7 cellular contexts compared by ENCODE assay signal in the genomic region with DNA sequence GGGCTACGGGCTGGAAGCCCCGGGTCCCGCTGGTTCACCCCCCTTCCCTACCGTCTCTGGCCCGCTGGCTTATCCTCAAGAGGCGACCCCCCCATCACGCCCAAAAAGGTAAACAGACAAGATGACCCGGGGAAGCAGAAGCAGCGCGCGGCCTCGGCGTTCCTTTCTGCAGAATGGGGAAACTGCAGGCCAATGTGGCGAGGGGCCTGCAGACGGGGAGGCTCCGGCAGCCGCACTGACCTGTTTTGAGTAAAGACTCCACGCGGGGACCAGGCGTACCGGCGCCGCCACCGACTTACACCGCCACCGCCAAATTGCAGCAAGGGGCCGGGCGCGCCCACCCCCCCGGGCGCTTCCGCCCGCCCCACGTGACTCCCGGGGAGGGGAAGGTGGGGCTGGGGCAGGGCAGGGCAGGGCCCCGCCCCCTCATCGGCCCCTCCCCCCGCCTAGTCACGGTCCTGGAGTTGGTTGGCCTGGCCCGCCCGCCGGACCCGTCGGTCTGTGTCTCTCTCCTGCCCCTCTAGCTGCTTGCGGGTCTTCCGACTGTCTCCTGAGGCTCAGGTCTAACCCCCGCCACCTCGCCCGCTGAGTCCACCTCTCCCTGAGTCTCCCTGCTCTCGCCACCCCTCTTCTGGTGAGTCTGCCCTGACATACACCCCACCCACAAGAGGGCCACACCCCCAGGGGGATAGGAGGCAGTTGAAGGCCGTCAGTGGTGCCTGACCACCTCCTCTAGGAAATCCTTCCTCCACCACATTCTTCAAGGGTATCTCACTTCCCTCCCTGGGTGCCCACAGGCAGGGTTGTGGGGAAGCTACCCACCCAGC. TPM values are rescaled to one million over a fixed set of nuclear protein-coding genes. Genes with fewer than 3 reads are reported as not detected.
DNase-seq lines count a peak whose midpoint lies in the region; ATAC-seq and TF ChIP-seq lines count a peak whose summit lies in the region.

Gene ARAP1 (minus strand): TSS at position 321 of the 827 bp plus-strand sequence. CDS start 25,280 bp downstream, outside the sequence.

- intact Hi-C loops in lower leg skin (cut with DNase I; ENCODE audit: low total_unique reads): no loop called here

- DNase-seq in NCI-H69 (lab: John Stamatoyannopoulos, UW): peak; percentile 92
- DNase-seq in activated CD4-positive, alpha-beta T cell treated with anti-CD3 and anti-CD28 coated beads, Interleukin-2, amount 50 U/mL, for 48 hours: peak; percentile 68 to 73
- DNase-seq in lower leg skin (ENCODE audit: low spot score in 2 of 2): peak; percentile 54 to 95
- DNase-seq in stimulated activated CD4-positive, alpha-beta T cell treated with anti-CD3 and anti-CD28 coated beads, Interleukin-4, amount 100 ng/mL, for 48 hours (ENCODE audit: low read depth in 2 of 2): peak; percentile 57 to 63

- TF ChIP-seq POLR2A in GM18505 (IDR thresholded peaks at IDR 0.05; ENCODE audit: borderline replicate concordance, extremely low read depth, insufficient read depth, insufficient read length) (peak; percentile 54), lower leg skin (IDR thresholded peaks at IDR 0.05) (no peak)

- 2 to 3% methylated on average over 26 to 36 of the region's 51 CpGs for WGBS in lower leg skin, 2 donors

- H3K27me3 ChIP-seq in duodenal mucosa (ENCODE audit: control insufficient read depth in 1 of 2, insufficient read depth in 2 of 2, low read length in 2 of 2): no peaks in the 10 kb centered on the region

- ATAC-seq in GM18505 (IDR thresholded peaks at IDR 0.05; ENCODE audit: unreplicated experiment) (peak; percentile 73), HG03025 (IDR thresholded peaks at IDR 0.05; ENCODE audit: low FRiP score, unreplicated experiment) (peak; percentile 47)

- H3K4me3 ChIP-seq in duodenal mucosa (ENCODE audit: low read depth in 1 of 2, low read length in 2 of 2): peak within 1 kb of the TSS; percentile 72 to 83
- H3K4me3 ChIP-seq in lower leg skin (ENCODE audit: low read depth, poor library complexity, severe bottlenecking): peak within 1 kb of the TSS; percentile 27

- H3K9me3 ChIP-seq in duodenal mucosa (ENCODE audit: control insufficient read depth in 1 of 2, low read length in 2 of 2): no peaks in the 10 kb centered on the region

- no peak within 1 kb of the TSS for H3K27ac ChIP-seq in duodenal mucosa (ENCODE audit: low read depth, low read length)

- no peak for TF ChIP-seq CTCF in lower leg skin (IDR thresholded peaks at IDR 0.05)

- H3K4me1 ChIP-seq in duodenal mucosa (ENCODE audit: control insufficient read depth in 1 of 2, insufficient read depth in 2 of 2, low read length in 2 of 2): peaks cover 16 to 29% of the 10 kb centered on the region in 2 donors

- peaks cover 0 to 15% of the 10 kb centered on the region in 2 donors for H3K36me3 ChIP-seq in duodenal mucosa (ENCODE audit: control insufficient read depth in 1 of 2, insufficient read depth in 2 of 2, low read length in 2 of 2)

- peak within 1 kb of the TSS; percentile 65 to 80 for H3K9ac ChIP-seq in duodenal mucosa (ENCODE audit: low read depth in 1 of 2, low read length in 2 of 2)

RNA-seq across cellular contexts. Expression of gene ARAP1, which starts in this region (rescaled TPM):
- 10 to 100 TPM; 60.6 to 89.6 (median 80.6) TPM for total RNA-seq in lower leg skin
